In genomic region chr16:57536306-57537193, GRCh38 we compare ENCODE assay signal across 1 cellular context.
TF ChIP-seq lines count a peak whose summit lies in the region.

TSS of gene CCDC102A (minus strand) at chr16:57536571. CDS start at chr16:57529177, 7,394 bp downstream.

TF ChIP-seq in HepG2, 621 proteins besides CTCF, POLR2A, EP300 and RAD21 (continued from another document and continues in another):
- TF ChIP-seq ZNF605 (CRISPR knock-in tag; IDR thresholded peaks at IDR 0.05) (0 out of 2 replicates have a peak, but pooled peaks have one; percentile 67), ZNF598 (CRISPR knock-in tag; IDR thresholded peaks at IDR 0.05; ENCODE audit: borderline replicate concordance) (no peak), SETDB1 (CRISPR knock-in tag; IDR thresholded peaks at IDR 0.05; ENCODE audit: borderline replicate concordance) (no peak), ZNF740 (CRISPR knock-in tag; IDR thresholded peaks at IDR 0.05) (0 out of 2 replicates have a peak, but pooled peaks have one; percentile 49), ZNF451 (CRISPR knock-in tag; IDR thresholded peaks at IDR 0.05) (no peak), ZFP62 (CRISPR knock-in tag; IDR thresholded peaks at IDR 0.05) (no peak), SAP130 (CRISPR knock-in tag; IDR thresholded peaks at IDR 0.05; ENCODE audit: low read depth) (peak; percentile 5), ARNT (IDR thresholded peaks at IDR 0.05) (no peak), TBX3 (IDR thresholded peaks at IDR 0.05; ENCODE audit: borderline replicate concordance) (no peak), ZNF670 (CRISPR knock-in tag; IDR thresholded peaks at IDR 0.05; ENCODE audit: borderline replicate concordance) (no peak), MIXL1 (CRISPR knock-in tag; IDR thresholded peaks at IDR 0.05) (no peak), ZNF274 (CRISPR knock-in tag; IDR thresholded peaks at IDR 0.05) (no peak), KLF15 (CRISPR knock-in tag; IDR thresholded peaks at IDR 0.05; ENCODE audit: borderline replicate concordance) (0 out of 2 replicates have a peak, but pooled peaks have one; percentile 34), ZNF549 (CRISPR knock-in tag; IDR thresholded peaks at IDR 0.05) (no peak), ZBTB34 (CRISPR knock-in tag; IDR thresholded peaks at IDR 0.05) (no peak), DPF2 (CRISPR knock-in tag; IDR thresholded peaks at IDR 0.05; ENCODE audit: borderline replicate concordance, low read depth) (no peak), ZBTB40 (IDR thresholded peaks at IDR 0.05) (no peak), ZBTB40 (CRISPR knock-in tag; IDR thresholded peaks at IDR 0.05) (no peak; the same call in 1 of the 2 replicates), ZKSCAN1 (IDR thresholded peaks at IDR 0.05; ENCODE audit: low read length) (no peak), ZNF503 (CRISPR knock-in tag; IDR thresholded peaks at IDR 0.05) (0 out of 2 replicates have a peak, but pooled peaks have one; percentile 57), HDAC2 (CRISPR knock-in tag; IDR thresholded peaks at IDR 0.05) (0 out of 2 replicates have a peak, but pooled peaks have one; percentile 11), KLF6 (CRISPR knock-in tag; IDR thresholded peaks at IDR 0.05) (peak; percentile 20; the same call in 1 of the 2 replicates), ZNF432 (CRISPR knock-in tag; IDR thresholded peaks at IDR 0.05; ENCODE audit: borderline replicate concordance) (no peak), ZFP41 (CRISPR knock-in tag; IDR thresholded peaks at IDR 0.05; ENCODE audit: borderline replicate concordance) (0 out of 2 replicates have a peak, but pooled peaks have one; percentile 32), IKZF5 (CRISPR knock-in tag; IDR thresholded peaks at IDR 0.05) (no peak), BHLHE40 (IDR thresholded peaks at IDR 0.05; ENCODE audit: low read length) (no peak), CEBPZ (IDR thresholded peaks at IDR 0.05; ENCODE audit: low read length) (no peak), ZSCAN9 (CRISPR knock-in tag; IDR thresholded peaks at IDR 0.05; ENCODE audit: borderline replicate concordance) (no peak), TERF1 (CRISPR knock-in tag; IDR thresholded peaks at IDR 0.05) (no peak), ZSCAN22 (CRISPR knock-in tag; IDR thresholded peaks at IDR 0.05) (no peak), MATR3 (CRISPR knock-in tag; IDR thresholded peaks at IDR 0.05) (no peak), SP2 (CRISPR knock-in tag; IDR thresholded peaks at IDR 0.05) (no peak; the same call in 1 of the 2 replicates), ZNF652 (CRISPR knock-in tag; IDR thresholded peaks at IDR 0.05; ENCODE audit: borderline replicate concordance, low read depth) (peak; percentile 85), NONO (IDR thresholded peaks at IDR 0.05) (no peak), NONO (CRISPR knock-in tag; conservative IDR thresholded peaks at IDR 0.05) (no peak), ZNF501 (CRISPR knock-in tag; IDR thresholded peaks at IDR 0.05) (peak; percentile 56; the same call in 1 of the 2 replicates), ZNF276 (CRISPR knock-in tag; IDR thresholded peaks at IDR 0.05; ENCODE audit: low read depth) (0 out of 2 replicates have a peak, but pooled peaks have one; percentile 54), ZNF607 (CRISPR knock-in tag; IDR thresholded peaks at IDR 0.05; ENCODE audit: borderline replicate concordance) (peak; percentile 67; the same call in 1 of the 2 replicates), EZH2 (conservative IDR thresholded peaks at IDR 0.05; ENCODE audit: low read depth, low read length) (no peak), ZNF577 (CRISPR knock-in tag; IDR thresholded peaks at IDR 0.05; ENCODE audit: borderline replicate concordance, low read depth) (no peak), ZNF780A (CRISPR knock-in tag; IDR thresholded peaks at IDR 0.05) (no peak), SP1 (IDR thresholded peaks at IDR 0.05) (no peak), SP1 (CRISPR knock-in tag; IDR thresholded peaks at IDR 0.05) (no peak), ZNF790 (CRISPR knock-in tag; IDR thresholded peaks at IDR 0.05; ENCODE audit: borderline replicate concordance) (0 out of 2 replicates have a peak, but pooled peaks have one; percentile 24)
